ENCODE assay signal across 8 cellular contexts in the genomic region with DNA sequence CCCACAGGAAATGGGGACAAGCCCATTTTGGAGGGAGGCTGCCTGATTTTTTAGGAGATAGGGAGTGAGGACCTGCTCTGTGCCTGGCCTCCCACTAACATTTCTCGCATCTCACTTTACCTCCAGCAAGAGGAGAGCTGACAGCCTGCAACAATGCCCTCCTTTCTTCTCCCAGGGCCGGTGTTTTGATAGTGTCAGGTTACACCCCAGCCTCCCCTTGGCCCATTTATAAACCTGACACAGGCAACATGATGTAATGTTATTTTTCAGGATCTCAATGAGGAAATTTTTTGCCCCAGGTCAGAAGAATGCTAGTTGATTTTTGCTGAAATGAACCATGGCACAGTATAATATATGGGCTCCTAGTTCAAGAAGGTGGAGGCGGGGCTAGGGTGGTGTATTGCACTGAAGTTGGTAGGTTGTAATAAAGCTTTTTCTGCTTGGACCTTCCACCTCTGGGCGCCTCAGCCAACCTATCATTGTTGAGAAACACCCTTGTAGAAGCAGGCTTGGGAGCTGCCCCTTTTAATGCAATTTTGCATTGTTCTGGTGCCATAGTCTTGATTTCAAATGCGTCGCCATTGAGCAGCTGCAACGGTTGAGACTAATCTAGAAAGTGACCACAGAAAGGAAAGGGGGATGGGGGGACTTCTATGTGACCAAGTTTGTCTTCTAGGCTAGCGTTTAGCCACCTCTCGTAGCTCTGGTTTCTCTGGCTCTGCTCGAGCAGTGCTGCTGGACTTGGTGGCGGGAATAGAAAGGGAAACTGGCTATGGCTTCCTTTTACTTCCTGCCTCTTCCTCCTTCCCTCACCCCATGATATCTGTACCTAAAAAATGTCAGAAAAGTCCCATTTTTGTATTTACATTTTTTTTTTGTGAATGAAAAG. TPM values are rescaled to one million over a fixed set of nuclear protein-coding genes. Genes with fewer than 3 reads are reported as not detected.
DNase-seq lines count a peak whose midpoint lies in the region; ATAC-seq, FAIRE-seq and TF ChIP-seq lines count a peak whose summit lies in the region.

No MANE protein-coding gene starts in this region.

- H3K9me1 ChIP-seq in K562 (ENCODE audit: control insufficient read depth, insufficient read depth, low read length) = no peaks in the 10 kb centered on the region

- no TSS peak for BruUV-seq in K562 (replicated peaks; lab: Mats Ljungman, UMichigan)

- no peaks in the 10 kb centered on the region for H3K27me3 Mint-ChIP-seq in T-cell

- no peak overlapping the region for H3K27ac Mint-ChIP-seq in T-cell

- H3K9me3 ChIP-seq in AG04450 (ENCODE audit: control insufficient read depth, insufficient read depth, low read length) = no peaks in the 10 kb centered on the region
- H3K9me3 ChIP-seq in K562 (replicated peaks; ENCODE audit: control insufficient read depth, insufficient read depth, low read depth, low read length) = no peaks in the 10 kb centered on the region

- H3K36me3 Mint-ChIP-seq in T-cell = no peaks in the 10 kb centered on the region

- TF ChIP-seq EP300 in K562 (IDR thresholded peaks at IDR 0.05; ENCODE audit: low read length) = no peak

- H3K9ac ChIP-seq in K562 (ENCODE audit: insufficient read depth in 1 of 2, low read depth in 2 of 2, low read length in 2 of 2) = no peak overlapping the region

- H3K27me3 ChIP-seq in AG04450 (ENCODE audit: control insufficient read depth, insufficient read depth, low read length) (no peaks in the 10 kb centered on the region), K562 (ENCODE audit: control insufficient read depth in 2 of 2, insufficient read depth in 2 of 2, low read length in 2 of 2) (peaks cover 0 to 10% of the 10 kb centered on the region in 2 experiments; a peak in 2 of 5 replicates), dorsolateral prefrontal cortex (no peaks in the 10 kb centered on the region)

- no peak overlapping the region for H3K4me2 ChIP-seq in K562 (ENCODE audit: insufficient read depth, low read length)

- no peaks in the 10 kb centered on the region for H3K79me2 ChIP-seq in K562 (ENCODE audit: control insufficient read depth, insufficient read depth, low read length)

- DNase-seq in AG04450 (ENCODE audit: low read depth, low spot score) = peak; percentile 50
- DNase-seq in NCI-H1436 treated with DMSO at 0.1 percent for 48 hours (lab: John Stamatoyannopoulos, UW) = peak; percentile 64
- DNase-seq in K562 (ENCODE audit: extremely low read depth in 1 of 4, low spot score in 3 of 4) = no peak
- no peak for DNase-seq in left lobe of liver (ENCODE audit: low spot score)
- DNase-seq in NK-92 (lab: John Stamatoyannopoulos, UW; ENCODE audit: unreplicated experiment) = no peak
- no peak for DNase-seq in dorsolateral prefrontal cortex
- no peak for DNase-seq in T-cell
- no peak for DNase-seq in stimulated activated CD4-positive, alpha-beta T cell treated with anti-CD3 and anti-CD28 coated beads, Interleukin-1b, Interleukin-23, amount 100 ng/mL, for 48 hours

- in situ Hi-C loops in K562 (cut with MboI) = loop anchor here (10.0 kb wide), 1 partner anchor 1197 kb away; no protein-coding TSS in a partner anchor

- H3K27ac ChIP-seq in AG04450 (ENCODE audit: low read depth, low read length) (peak overlapping the region; percentile 34), K562 (ENCODE audit: extremely low read depth, low read depth, low read length) (no peak overlapping the region), dorsolateral prefrontal cortex (peak overlapping the region in 1 of 59 donors; percentile 61)

- H3K9me3 Mint-ChIP-seq in T-cell = no peaks in the 10 kb centered on the region

- 5% methylated on average over 11 of the region's 11 CpGs for WGBS in K562 (ENCODE audit: insufficient coverage, low coverage, missing lambda C conversion rate)

- H3K4me3 Mint-ChIP-seq in T-cell = no peak overlapping the region

- peak overlapping the region; percentile 30; the same call in 1 of the 2 replicates for H2AFZ ChIP-seq in K562 (ENCODE audit: low read depth, low read length)

- H3K4me3 ChIP-seq in AG04450 (ENCODE audit: low read depth, low read length) (no peak overlapping the region), K562 (no peak overlapping the region), dorsolateral prefrontal cortex (no peak overlapping the region)

- no peak for TF ChIP-seq POLR2A in K562 (conservative IDR thresholded peaks at IDR 0.05)

- ATAC-seq in K562 (peak; percentile 47; the same call in 2 of the 3 replicates), left lobe of liver (peak; percentile 58), T-cell (replicated peaks in 1 of 4) (no peak)

- CTCF ChIA-PET in AG04450 (lab: Charles Lee) = interaction anchor here (0.5 to 1.8 kb wide), 5 partner anchors 11 to 68 kb away, joined by 3 to 9 read pairs (median 3); no protein-coding TSS in a partner anchor
- CTCF ChIA-PET in K562 (lab: Yijun Ruan, JAX; ENCODE audit: low intra/inter-chr PET ratio) = no interaction called here
- CTCF ChIA-PET in T-cell (lab: Charles Lee) = no interaction called here

- no peaks in the 10 kb centered on the region for H3K36me3 ChIP-seq in K562 (ENCODE audit: control insufficient read depth, insufficient read depth, low read length)

- TF ChIP-seq RAD21 in K562 (CRISPR knock-in tag; conservative IDR thresholded peaks at IDR 0.05 in 1 of 2, IDR thresholded peaks at IDR 0.05 in 1 of 2) = no peak

- POLR2A ChIA-PET in AG04450 (lab: Yijun Ruan, JAX) (interaction anchor here (2.1 kb wide), 1 partner anchor 53 kb away, joined by 9 read pairs; a partner anchor contains a TSS), K562 (lab: Yijun Ruan, JAX) (no interaction called here), T-cell (lab: Charles Lee) (no interaction called here)

- TF ChIP-seq CTCF in AG04450 (IDR thresholded peaks at IDR 0.05; ENCODE audit: low read depth, low read length) (no peak), K562 (IDR thresholded peaks at IDR 0.05 in 2 of 3, conservative IDR thresholded peaks at IDR 0.05 in 1 of 3; ENCODE audit: insufficient read depth in 2 of 3, low read depth in 1 of 3, low read length in 3 of 3) (no peak), dorsolateral prefrontal cortex (IDR thresholded peaks at IDR 0.05 in 54 of 56, conservative IDR thresholded peaks at IDR 0.05 in 2 of 56; ENCODE audit: low read depth in 1 of 56, partially characterized antibody in 56 of 56) (no peak)

- no peak for FAIRE-seq in K562 (lab: Jason Lieb, UNC)

- H4K20me1 ChIP-seq in K562 (replicated peaks; ENCODE audit: control insufficient read depth, insufficient read depth, low read length) = no peaks in the 10 kb centered on the region

- no peaks in the 10 kb centered on the region for H3K4me1 ChIP-seq in K562 (replicated peaks in 1 of 2; ENCODE audit: control insufficient read depth in 2 of 2, insufficient read depth in 2 of 2, low read length in 2 of 2)

- intact Hi-C loops in K562 (cut with micrococcal nuclease) = loop anchor here (10.0 kb wide), 1 partner anchor 517 kb away; no protein-coding TSS in a partner anchor
- intact Hi-C loops in dorsolateral prefrontal cortex (cut with DNase I) = no loop called here

- H3K4me1 Mint-ChIP-seq in T-cell = no peaks in the 10 kb centered on the region

TF ChIP-seq in K562, 482 proteins besides CTCF, POLR2A, EP300 and RAD21:
- TF ChIP-seq ILK (tag; IDR thresholded peaks at IDR 0.05; ENCODE audit: borderline replicate concordance, low read depth) = no peak
- TF ChIP-seq XRCC3 (IDR thresholded peaks at IDR 0.05) = no peak
- TF ChIP-seq ZZZ3 (IDR thresholded peaks at IDR 0.05) = no peak
- TF ChIP-seq, protein P1, sequence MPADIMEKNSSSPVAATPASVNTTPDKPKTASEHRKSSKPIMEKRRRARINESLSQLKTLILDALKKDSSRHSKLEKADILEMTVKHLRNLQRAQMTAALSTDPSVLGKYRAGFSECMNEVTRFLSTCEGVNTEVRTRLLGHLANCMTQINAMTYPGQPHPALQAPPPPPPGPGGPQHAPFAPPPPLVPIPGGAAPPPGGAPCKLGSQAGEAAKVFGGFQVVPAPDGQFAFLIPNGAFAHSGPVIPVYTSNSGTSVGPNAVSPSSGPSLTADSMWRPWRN (IDR thresholded peaks at IDR 0.05; ENCODE audit: low read depth) = no peak
- TF ChIP-seq SMARCB1 (IDR thresholded peaks at IDR 0.05; ENCODE audit: insufficient read length, low read depth) = no peak
- no peak for TF ChIP-seq ADNP (tag; IDR thresholded peaks at IDR 0.05)
- no peak for TF ChIP-seq ARID1B (IDR thresholded peaks at IDR 0.05)
- no peak for TF ChIP-seq TGIF2 (CRISPR knock-in tag; IDR thresholded peaks at IDR 0.05)
- no peak for TF ChIP-seq RAD51 (IDR thresholded peaks at IDR 0.05; ENCODE audit: borderline replicate concordance, low read depth)
- TF ChIP-seq TAF15 (IDR thresholded peaks at IDR 0.05; ENCODE audit: low read depth, low read length) = no peak

RNA-seq across cellular contexts. Expression of a gene that starts 53.0 kb away (rescaled TPM):
- 46.6 and 49.9 TPM in 2 replicates for polyA plus RNA-seq in AG04450 (2011; rRNA removed)
- polyA minus RNA-seq in AG04450 (2011; rRNA and poly(A)+ RNA removed) = 68.7 and 73.2 TPM in 2 replicates
- total RNA-seq in K562 (2011; cell fraction: chromatin; rRNA removed; ENCODE audit: low replicate concordance) = 0.58 and 0.65 TPM in 2 replicates
- total RNA-seq in K562 (2011; cell fraction: nucleolus; rRNA removed) = 0.13 and 0.17 TPM in 2 replicates
- 0.66 and 0.84 TPM in 2 replicates for total RNA-seq in K562 (2011; cell fraction: nucleoplasm; rRNA removed)
- total RNA-seq in K562 (2014; rRNA removed) = 0.09 and 0.20 TPM in 2 replicates
- 0.22 and 0.25 TPM in 2 replicates for total RNA-seq in K562 (2014; rRNA removed; fragmentation: Illumina TruSeq; extraction: Trizol)
- 0.04 and 0.07 TPM in 2 replicates for total RNA-seq in K562 (2015; rRNA removed; fragmentation: Illumina TruSeq; extraction: Trizol)
- 0.54 and 0.62 TPM in 2 replicates for total RNA-seq in K562 (2021)
- 0.17 and 0.32 TPM in 2 replicates for polyA plus RNA-seq in K562 (2011; rRNA removed)
- polyA plus RNA-seq in K562 (2011; cell fraction: cytosol; rRNA removed) = 0.22 and 0.30 TPM in 2 replicates
- 0.13 and 0.59 TPM in 2 replicates for polyA plus RNA-seq in K562 (2011; cell fraction: nucleus; rRNA removed)
- 0.18 and 0.55 TPM in 2 replicates for polyA plus RNA-seq in K562 (2012)
- polyA plus RNA-seq in K562 (2014; fragmentation: Illumina TruSeq; extraction: Trizol) = 0.33 and 0.56 TPM in 2 replicates
- under 1 TPM; 0.03 TPM for polyA plus RNA-seq in K562 (2014; fragmentation: Nextera tagmentation; extraction: Ambion mirVana)
- 0.53 and 1.3 TPM in 2 replicates for polyA plus RNA-seq in K562 (2014; rRNA removed)
- polyA minus RNA-seq in K562 (2011; rRNA and poly(A)+ RNA removed) = 0.67 and 0.75 TPM in 2 replicates
- polyA minus RNA-seq in K562 (2011; cell fraction: cytosol; rRNA and poly(A)+ RNA removed) = 0.27 and 0.57 TPM in 2 replicates
- polyA minus RNA-seq in K562 (2011; cell fraction: nucleus; rRNA and poly(A)+ RNA removed) = 0.67 and 1.3 TPM in 2 replicates
- 9.5 TPM for total RNA-seq in left lobe of liver
- 100 to 1,000 TPM in 115 of 120 experiments, 10 to 100 TPM in 5; 81.3 to 167 (median 127) TPM for total RNA-seq in dorsolateral prefrontal cortex
- 1 to 10 TPM in 4 of 5 donors, under 1 TPM in 1; 0.92 to 2.9 (median 1.8) TPM for total RNA-seq in T-cell

Comparison
In these comparisons a context has a peak if more than half of its experiments do, and no peak if none do; other contexts are left out.
1. DNase-seq: peak in AG04450 (single experiment) and NCI-H1436 treated with DMSO at 0.1 percent for 48 hours (single experiment); none in K562 (0 of 4), left lobe of liver (single experiment), NK-92 (single experiment), dorsolateral prefrontal cortex (0 of 10), T-cell (0 of 34) and stimulated activated CD4-positive, alpha-beta T cell treated with anti-CD3 and anti-CD28 coated beads, Interleukin-1b, Interleukin-23, amount 100 ng/mL, for 48 hours (single experiment).
2. ATAC-seq: peak in K562 (single experiment) and left lobe of liver (single experiment); none in T-cell (0 of 4).